ENCODE assay signal across 1 cellular context in genomic region chr1:174028495-174028894, GRCh38.
TF ChIP-seq lines count a peak whose summit lies in the region.

No MANE protein-coding gene starts in this region.

TF ChIP-seq in IMR-90, 13 proteins besides CTCF, POLR2A, EP300 and RAD21 (continued from another document):
- TF ChIP-seq ELK1 (IDR thresholded peaks at IDR 0.05; ENCODE audit: borderline replicate concordance, low read depth, low read length) (no peak), MAZ (IDR thresholded peaks at IDR 0.05; ENCODE audit: borderline replicate concordance, low read depth, low read length) (no peak), CEBPB (IDR thresholded peaks at IDR 0.05; ENCODE audit: low read depth, low read length) (no peak), RFX5 (IDR thresholded peaks at IDR 0.05; ENCODE audit: low read depth, low read length) (no peak), CHD1 (IDR thresholded peaks at IDR 0.05; ENCODE audit: low read depth, low read length) (no peak), BHLHE40 (IDR thresholded peaks at IDR 0.05; ENCODE audit: low read depth, low read length) (no peak), MAFK (IDR thresholded peaks at IDR 0.05; ENCODE audit: low read depth, low read length) (no peak), RCOR1 (IDR thresholded peaks at IDR 0.05; ENCODE audit: insufficient replicate concordance, low read length) (no peak)
